ENCODE assay signal across 10 cellular contexts in genomic region chr5:138653502-138653901, GRCh38.
DNase-seq lines count a peak whose midpoint lies in the region; ATAC-seq and TF ChIP-seq lines count a peak whose summit lies in the region.
"Had no signal": no experiment of that assay in that cellular context is flagged by ENCODE, and none has a peak within 500 bp of the region (broad histone marks: within the 10 kb centered on the region; RNA-seq: fewer than 3 reads in every experiment).

No MANE protein-coding gene starts in this region.

- H3K27ac ChIP-seq in dorsolateral prefrontal cortex: peak overlapping the region in 45 of 59 donors; percentile 7 to 99 (median 92)
- H3K27ac ChIP-seq: skin epidermis had no signal

- TF ChIP-seq CTCF in dorsolateral prefrontal cortex (IDR thresholded peaks at IDR 0.05 in 54 of 56, conservative IDR thresholded peaks at IDR 0.05 in 2 of 56; ENCODE audit: low read depth in 1 of 56, partially characterized antibody in 56 of 56) (peak in 53 of 56 donors; percentile 21 to 73 (median 50)), progenitor cell of endocrine pancreas (IDR thresholded peaks at IDR 0.05; ENCODE audit: unreplicated experiment) (peak; percentile 9)

- no peaks in the 10 kb centered on the region for H3K27me3 ChIP-seq in dorsolateral prefrontal cortex

- no peak for DNase-seq in activated naive CD4-positive, alpha-beta T cell treated with Interleukin-2 at 50 U/mL for 16 hours
- DNase-seq in NCI-H1694 treated with DMSO at 0.1 percent for 48 hours (lab: John Stamatoyannopoulos, UW): peak; percentile 12
- DNase-seq in dorsolateral prefrontal cortex: peak in 6 of 10 donors; percentile 41 to 62 (median 48)
- no peak for DNase-seq in progenitor cell of endocrine pancreas (ENCODE audit: low spot score, unreplicated experiment)
- DNase-seq in NCI-H2029 treated with DMSO at 0.1 percent for 48 hours (lab: John Stamatoyannopoulos, UW): no peak
- DNase-seq: activated B cell treated with CpG ODN at 0.5 μM for 24 hours had no signal

- peaks cover 56% of the 10 kb centered on the region for H3K27me3 Mint-ChIP-seq in activated naive CD4-positive, alpha-beta T cell treated with anti-CD3 and anti-CD28 coated beads, Interleukin-2, amount 50 U/mL, for 24 hours
- H3K27me3 Mint-ChIP-seq in progenitor cell of endocrine pancreas: peaks cover 14% of the 10 kb centered on the region
- peaks cover 63% of the 10 kb centered on the region for H3K27me3 Mint-ChIP-seq in activated T-helper 17 cell treated with anti-CD3 and anti-CD28 coated beads, Interleukin-2, amount 50 U/mL, for 72 hours

- intact Hi-C loops in dorsolateral prefrontal cortex (cut with DNase I): loop anchor here (5.0 kb wide), 2 partner anchors 99 to 119 kb away; partner anchors contain the start of gene CTNNA1 (in 1 of the 2)

- peak overlapping the region; percentile 59 for H3K27ac Mint-ChIP-seq in activated naive CD4-positive, alpha-beta T cell treated with anti-CD3 and anti-CD28 coated beads, Interleukin-2, amount 50 U/mL, for 24 hours
- no peak overlapping the region for H3K27ac Mint-ChIP-seq in progenitor cell of endocrine pancreas
- H3K27ac Mint-ChIP-seq in activated T-helper 17 cell treated with anti-CD3 and anti-CD28 coated beads, Interleukin-2, amount 50 U/mL, for 72 hours: no peak overlapping the region
- H3K27ac Mint-ChIP-seq: activated B cell treated with CpG ODN at 0.5 μM for 24 hours had no signal

- H3K9me3 Mint-ChIP-seq in activated naive CD4-positive, alpha-beta T cell treated with anti-CD3 and anti-CD28 coated beads, Interleukin-2, amount 50 U/mL, for 24 hours: peaks cover 4% of the 10 kb centered on the region
- H3K9me3 Mint-ChIP-seq in progenitor cell of endocrine pancreas (ENCODE audit: low read depth): no peaks in the 10 kb centered on the region
- no peaks in the 10 kb centered on the region for H3K9me3 Mint-ChIP-seq in activated T-helper 17 cell treated with anti-CD3 and anti-CD28 coated beads, Interleukin-2, amount 50 U/mL, for 72 hours
- H3K9me3 Mint-ChIP-seq: activated B cell treated with CpG ODN at 0.5 μM for 24 hours had no signal

- H3K4me1 Mint-ChIP-seq in activated naive CD4-positive, alpha-beta T cell treated with anti-CD3 and anti-CD28 coated beads, Interleukin-2, amount 50 U/mL, for 24 hours: peaks cover 30% of the 10 kb centered on the region
- peaks cover 5% of the 10 kb centered on the region for H3K4me1 Mint-ChIP-seq in progenitor cell of endocrine pancreas (ENCODE audit: low read depth)
- peaks cover 15% of the 10 kb centered on the region for H3K4me1 Mint-ChIP-seq in activated T-helper 17 cell treated with anti-CD3 and anti-CD28 coated beads, Interleukin-2, amount 50 U/mL, for 72 hours

- peaks cover 2% of the 10 kb centered on the region for H3K36me3 Mint-ChIP-seq in activated naive CD4-positive, alpha-beta T cell treated with anti-CD3 and anti-CD28 coated beads, Interleukin-2, amount 50 U/mL, for 24 hours
- no peaks in the 10 kb centered on the region for H3K36me3 Mint-ChIP-seq in progenitor cell of endocrine pancreas (ENCODE audit: insufficient read depth)
- H3K36me3 Mint-ChIP-seq in activated T-helper 17 cell treated with anti-CD3 and anti-CD28 coated beads, Interleukin-2, amount 50 U/mL, for 72 hours (ENCODE audit: low read depth): peaks cover 6% of the 10 kb centered on the region

- peak overlapping the region; percentile 0 for H3K4me3 Mint-ChIP-seq in activated naive CD4-positive, alpha-beta T cell treated with anti-CD3 and anti-CD28 coated beads, Interleukin-2, amount 50 U/mL, for 24 hours
- no peak overlapping the region for H3K4me3 Mint-ChIP-seq in progenitor cell of endocrine pancreas (ENCODE audit: low read depth)
- H3K4me3 Mint-ChIP-seq in activated T-helper 17 cell treated with anti-CD3 and anti-CD28 coated beads, Interleukin-2, amount 50 U/mL, for 72 hours: no peak overlapping the region
- H3K4me3 Mint-ChIP-seq: activated B cell treated with CpG ODN at 0.5 μM for 24 hours had no signal

- ATAC-seq in activated T-helper 17 cell treated with anti-CD3 and anti-CD28 coated beads, Interleukin-2, amount 50 U/mL, for 72 hours (replicated peaks): no peak
- ATAC-seq in HG03565 (IDR thresholded peaks at IDR 0.05; ENCODE audit: unreplicated experiment): no peak

- no peak overlapping the region for H3K4me3 ChIP-seq in dorsolateral prefrontal cortex
- H3K4me3 ChIP-seq: skin epidermis had no signal

Comparison
In these comparisons a context has a peak if more than half of its experiments do, and no peak if none do; other contexts are left out.
1. DNase-seq: peak in NCI-H1694 treated with DMSO at 0.1 percent for 48 hours (single experiment) and dorsolateral prefrontal cortex (6 of 10); none in activated naive CD4-positive, alpha-beta T cell treated with Interleukin-2 at 50 U/mL for 16 hours (single experiment), progenitor cell of endocrine pancreas (single experiment) and NCI-H2029 treated with DMSO at 0.1 percent for 48 hours (single experiment).